ENCODE assay signal across 8 cellular contexts in genomic region chr11:2975594-2975993, GRCh38. TPM values are rescaled to one million over a fixed set of nuclear protein-coding genes. Genes with fewer than 3 reads are reported as not detected.
DNase-seq lines count a peak whose midpoint lies in the region; ATAC-seq, FAIRE-seq and TF ChIP-seq lines count a peak whose summit lies in the region.

No MANE protein-coding gene starts in this region.

- no peak overlapping the region for H3K4me2 ChIP-seq in H1 (ENCODE audit: insufficient read depth in 1 of 2, low read depth in 2 of 2, low read length in 2 of 2)

- TF ChIP-seq RAD21 in H1 (IDR thresholded peaks at IDR 0.05 in 1 of 2, conservative IDR thresholded peaks at IDR 0.05 in 1 of 2; ENCODE audit: low read depth in 2 of 2, low read length in 2 of 2) = peak; percentile 50 to 58

- H3K4ac ChIP-seq in H1 (replicated peaks; ENCODE audit: insufficient read length, low read depth, low read length) = no peak overlapping the region

- H3K4me3 Mint-ChIP-seq in naive B cell = no peak overlapping the region

- peaks cover 6% of the 10 kb centered on the region for H3K79me1 ChIP-seq in H1 (ENCODE audit: low read depth, low read length)

- WGBS in H1 (ENCODE audit: extremely low coverage in 1 of 2, insufficient coverage in 1 of 2, insufficient read length in 1 of 2, insufficient replicate concordance in 2 of 2, low coverage in 1 of 2, low lambda C conversion rate in 2 of 2, missing lambda C conversion rate in 1 of 2), 2 experiments = 91% methylated on average over 4 of the region's 4 CpGs; no CpG with 5 or more reads in 1 of the 2 experiments

- H3K23me2 ChIP-seq in H1 (ENCODE audit: low read depth, low read length) = no peaks in the 10 kb centered on the region

- H3K23ac ChIP-seq in H1 (ENCODE audit: insufficient read length) = no peak overlapping the region

- POLR2A ChIA-PET in H1 (lab: Charles Lee; ENCODE audit: partially characterized antibody) = interaction anchor here (0.7 to 1.5 kb wide), 6 partner anchors 12 to 438 kb away, joined by 3 read pairs; partner anchors contain the start of gene NAP1L4

- H2BK15ac ChIP-seq in H1 (ENCODE audit: low read length) = no peak overlapping the region

- no peak overlapping the region for H2BK12ac ChIP-seq in H1 (ENCODE audit: low read depth, low read length)

- H2BK20ac ChIP-seq in H1 (ENCODE audit: low read length) = no peak overlapping the region

- no peak overlapping the region for H3K27ac ChIP-seq in H1 (ENCODE audit: low read depth, low read length)

- DNase-seq in EH (ENCODE audit: low read depth) (peak; percentile 54), KBM-7 (peak; percentile 42), H1 (ENCODE audit: low read depth in 1 of 2, low spot score in 2 of 2) (no peak), naive B cell (no peak), 8988T (no peak)
- DNase-seq in activated CD4-positive, alpha-beta T cell treated with anti-CD3 and anti-CD28 coated beads for 1 hour = peak; percentile 31

- no peak overlapping the region for H4K91ac ChIP-seq in H1 (replicated peaks; ENCODE audit: insufficient read length, low read length)

- H3K18ac ChIP-seq in H1 (ENCODE audit: extremely low read depth, low read length) = no peak overlapping the region

- no peak overlapping the region for H3K56ac ChIP-seq in H1 (replicated peaks; ENCODE audit: insufficient read length, low read depth, low read length)

- no peak overlapping the region for H4K8ac ChIP-seq in H1 (ENCODE audit: extremely low read depth, insufficient read depth, low read length)

- H3K9ac ChIP-seq in H1 (replicated peaks in 1 of 4; ENCODE audit: extremely low read depth in 1 of 4, low read depth in 3 of 4, low read length in 3 of 4) = no peak overlapping the region

- H3K9me3 ChIP-seq in H1 (ENCODE audit: insufficient read depth in 2 of 2, low read depth in 1 of 2, low read length in 1 of 2) = no peaks in the 10 kb centered on the region

- peaks cover 46 to 87% (median 68%) of the 10 kb centered on the region in 4 experiments for H3K36me3 ChIP-seq in H1 (ENCODE audit: control insufficient read depth in 2 of 4, insufficient read depth in 4 of 4, low read length in 3 of 4)

- H3K14ac ChIP-seq in H1 (ENCODE audit: insufficient read length) = no peak overlapping the region

- no peak for TF ChIP-seq POLR2A in H1 (IDR thresholded peaks at IDR 0.05; ENCODE audit: control extremely low read depth in 1 of 2, low read depth in 2 of 2, low read length in 2 of 2)

- no peak for FAIRE-seq in H1 (lab: Jason Lieb, UNC)

- no peaks in the 10 kb centered on the region for H3K4me1 ChIP-seq in H1 (replicated peaks in 1 of 4; ENCODE audit: control insufficient read depth in 3 of 4, insufficient read depth in 4 of 4, low read length in 3 of 4)

- peak; percentile 46 to 60 (median 51) for TF ChIP-seq CTCF in H1 (IDR thresholded peaks at IDR 0.05; ENCODE audit: control extremely low read depth in 1 of 3, insufficient read depth in 1 of 3, low read depth in 1 of 3, low read length in 3 of 3)

- H3K79me2 ChIP-seq in H1 (ENCODE audit: control insufficient read depth in 1 of 2, insufficient read depth in 2 of 2, low read length in 2 of 2) = peaks cover 4 to 72% of the 10 kb centered on the region in 2 experiments

- no peak overlapping the region for H2BK5ac ChIP-seq in H1 (ENCODE audit: low read depth, low read length)

- no peaks in the 10 kb centered on the region for H3K27me3 ChIP-seq in H1 (replicated peaks in 1 of 4; ENCODE audit: control insufficient read depth in 3 of 4, extremely low read depth in 1 of 4, insufficient read depth in 3 of 4, low read length in 3 of 4)

- peaks cover 6 to 26% of the 10 kb centered on the region in 2 experiments for H4K20me1 ChIP-seq in H1 (replicated peaks in 1 of 2; ENCODE audit: control insufficient read depth in 1 of 2, insufficient read depth in 2 of 2, low read length in 2 of 2)

- H3K36me3 Mint-ChIP-seq in naive B cell = peaks cover 18 to 22% of the 10 kb centered on the region in 2 donors

- H3K27ac Mint-ChIP-seq in naive B cell = no peak overlapping the region

- no peak overlapping the region for H2AFZ ChIP-seq in H1 (ENCODE audit: low read length)

- no peak overlapping the region for H2BK120ac ChIP-seq in H1 (replicated peaks; ENCODE audit: low read depth, low read length)

- H3K4me1 Mint-ChIP-seq in naive B cell = peaks cover 0 to 9% (median 7%) of the 10 kb centered on the region in 3 donors

- H4K5ac ChIP-seq in H1 (ENCODE audit: insufficient read length, low read depth, low read length) = no peak overlapping the region

- ATAC-seq in naive B cell (ENCODE audit: low read depth in 2 of 2) (peak; percentile 67 to 69), HG03469 (IDR thresholded peaks at IDR 0.05; ENCODE audit: unreplicated experiment) (no peak), GM18861 (IDR thresholded peaks at IDR 0.05; ENCODE audit: unreplicated experiment) (no peak)

- no peak overlapping the region for H2AK5ac ChIP-seq in H1 (ENCODE audit: low read depth, low read length)

- CTCF ChIA-PET in H1 (lab: Charles Lee; ENCODE audit: partially characterized antibody) = interaction anchor here (0.7 to 2.9 kb wide), 27 partner anchors 8 to 160 kb away, joined by 3 to 18 read pairs (median 4); partner anchors contain the start of genes NAP1L4 and PHLDA2

- in situ Hi-C loops in KBM-7 (cut with MboI; ENCODE audit: low pct_unique_long_range_greater_than_20kb, low sequenced_read_pairs) = no loop called here

- no peak for TF ChIP-seq EP300 in H1 (IDR thresholded peaks at IDR 0.05; ENCODE audit: borderline replicate concordance in 1 of 2, low read depth in 2 of 2, low read length in 2 of 2)

- H3K27me3 Mint-ChIP-seq in naive B cell = no peaks in the 10 kb centered on the region

- no peak overlapping the region for H3K4me3 ChIP-seq in H1 (ENCODE audit: extremely low read depth in 1 of 4, insufficient read depth in 2 of 4, low read depth in 3 of 4, low read length in 4 of 4)

- H3K9me3 Mint-ChIP-seq in naive B cell = no peaks in the 10 kb centered on the region

TF ChIP-seq in H1, 55 proteins besides CTCF, POLR2A, EP300 and RAD21:
- TF ChIP-seq CREB1 (IDR thresholded peaks at IDR 0.05) = no peak
- peak in 1 of 2 experiments; percentile 75; a peak in 2 of 4 replicates for TF ChIP-seq SIN3A (conservative IDR thresholded peaks at IDR 0.05 in 1 of 2, IDR thresholded peaks at IDR 0.05 in 1 of 2; ENCODE audit: low read depth in 1 of 2, low read length in 2 of 2)
- TF ChIP-seq RBBP5 (IDR thresholded peaks at IDR 0.05; ENCODE audit: borderline replicate concordance, low read depth, low read length) = no peak

RNA-seq across cellular contexts. Expression of gene NAP1L4, which starts 16.5 kb away (rescaled TPM):
- 190 and 194 TPM in 2 replicates for total RNA-seq in H1 (2021; fragmentation: NEBNext Ultra II Directional; extraction: Animal tissue kit (Norgen Biotek cat#: 25700))
- polyA plus RNA-seq in H1 (2011; rRNA removed) (75.8 and 81.4 TPM in 2 replicates), naive B cell (ENCODE audit: low read depth in 6 of 6) (10 to 100 TPM; 57.8 to 78.2 (median 65.1) TPM)
- polyA plus RNA-seq in H1 (2011; cell fraction: cytosol; rRNA removed) = 105 TPM
- polyA plus RNA-seq in H1 (2011; cell fraction: nucleus; rRNA removed) = 118 TPM
- 128 to 175 TPM (median 137 TPM) in 4 replicates for polyA plus RNA-seq in H1 (2012, experiment 1 of 2)
- 37.8 TPM for polyA plus RNA-seq in H1 (2012, experiment 2 of 2)
- 102 TPM for polyA plus RNA-seq in H1 (2013, experiment 1 of 2)
- polyA plus RNA-seq in H1 (2013, experiment 2 of 2) = 96.1 TPM
- 80.9 and 95.4 TPM in 2 replicates for polyA minus RNA-seq in H1 (2011; rRNA and poly(A)+ RNA removed)
- 46.7 TPM for polyA minus RNA-seq in H1 (2011; cell fraction: cytosol; rRNA and poly(A)+ RNA removed)
- polyA minus RNA-seq in H1 (2011; cell fraction: nucleus; rRNA and poly(A)+ RNA removed) = 103 TPM

RNA-seq across cellular contexts. Expression of gene PHLDA2, which starts 46.4 kb away (rescaled TPM):
- total RNA-seq in H1 (2021; fragmentation: NEBNext Ultra II Directional; extraction: Animal tissue kit (Norgen Biotek cat#: 25700)) = 5.2 and 5.4 TPM in 2 replicates
- polyA plus RNA-seq in H1 (2011; rRNA removed) (7.6 and 11.6 TPM in 2 replicates), naive B cell (ENCODE audit: low read depth in 6 of 6) (not detected)
- polyA plus RNA-seq in H1 (2011; cell fraction: cytosol; rRNA removed) = 5.3 TPM
- 8.3 TPM for polyA plus RNA-seq in H1 (2011; cell fraction: nucleus; rRNA removed)
- polyA plus RNA-seq in H1 (2012, experiment 1 of 2) = 3.0 to 7.5 TPM (median 5.8 TPM) in 4 replicates
- 6.4 TPM for polyA plus RNA-seq in H1 (2012, experiment 2 of 2)
- polyA plus RNA-seq in H1 (2013, experiment 1 of 2) = 15.6 TPM
- polyA plus RNA-seq in H1 (2013, experiment 2 of 2) = 14.7 TPM
- polyA minus RNA-seq in H1 (2011; rRNA and poly(A)+ RNA removed) = 0.24 TPM in 1 of 2 replicates, not detected in the other
- polyA minus RNA-seq in H1 (2011; cell fraction: cytosol; rRNA and poly(A)+ RNA removed) = 3.5 TPM
- 13.2 TPM for polyA minus RNA-seq in H1 (2011; cell fraction: nucleus; rRNA and poly(A)+ RNA removed)

Comparison
In these comparisons a context has a peak if more than half of its experiments do, and no peak if none do; other contexts are left out.
1. DNase-seq: peak in EH (single experiment), KBM-7 (single experiment) and activated CD4-positive, alpha-beta T cell treated with anti-CD3 and anti-CD28 coated beads for 1 hour (single experiment); none in H1 (0 of 2), naive B cell (single experiment) and 8988T (single experiment).
2. ATAC-seq: peak in naive B cell (2 of 2); none in HG03469 (single experiment) and GM18861 (single experiment).